ENCODE assay signal across 1 cellular context in the genomic region with DNA sequence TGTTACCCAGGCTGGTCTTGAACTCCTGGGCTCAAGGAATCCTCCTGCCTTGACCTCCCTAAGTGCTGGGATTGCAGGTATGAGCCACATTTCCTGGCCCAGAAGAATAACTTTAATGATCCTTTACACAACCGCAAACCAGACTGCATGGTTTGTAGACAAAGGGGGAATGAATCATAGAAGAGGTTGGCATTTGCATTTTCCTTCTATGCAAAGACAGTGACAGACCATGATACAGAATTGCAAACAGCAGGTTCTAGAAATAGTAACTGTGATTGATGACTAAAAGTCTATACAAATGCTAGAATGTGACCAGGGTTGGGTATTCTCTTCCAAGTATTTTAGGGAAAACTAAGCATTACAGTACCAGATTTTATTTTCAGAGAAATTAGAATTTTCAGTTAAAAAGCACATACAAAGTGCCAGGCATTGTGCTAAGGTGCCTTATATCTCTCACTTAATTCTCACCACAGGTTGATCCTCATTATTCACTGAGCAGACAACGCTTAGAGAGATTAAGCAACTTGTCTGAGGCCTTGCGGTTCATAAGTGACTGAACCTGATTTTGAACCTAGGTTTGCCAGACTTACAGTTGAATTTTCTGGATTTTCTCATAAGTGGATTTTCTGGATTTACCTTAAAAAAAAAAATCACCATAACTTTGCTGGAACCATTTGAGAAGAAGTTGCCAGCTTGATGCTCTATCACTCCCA.
TF ChIP-seq lines count a peak whose summit lies in the region.

No MANE protein-coding gene starts in this region.

TF ChIP-seq in SK-N-SH treated with all-trans-retinoic acid at 6 μM for 48 hours, 23 proteins besides CTCF, POLR2A, EP300 and RAD21 (continued from another document):
- TF ChIP-seq, protein P1, sequence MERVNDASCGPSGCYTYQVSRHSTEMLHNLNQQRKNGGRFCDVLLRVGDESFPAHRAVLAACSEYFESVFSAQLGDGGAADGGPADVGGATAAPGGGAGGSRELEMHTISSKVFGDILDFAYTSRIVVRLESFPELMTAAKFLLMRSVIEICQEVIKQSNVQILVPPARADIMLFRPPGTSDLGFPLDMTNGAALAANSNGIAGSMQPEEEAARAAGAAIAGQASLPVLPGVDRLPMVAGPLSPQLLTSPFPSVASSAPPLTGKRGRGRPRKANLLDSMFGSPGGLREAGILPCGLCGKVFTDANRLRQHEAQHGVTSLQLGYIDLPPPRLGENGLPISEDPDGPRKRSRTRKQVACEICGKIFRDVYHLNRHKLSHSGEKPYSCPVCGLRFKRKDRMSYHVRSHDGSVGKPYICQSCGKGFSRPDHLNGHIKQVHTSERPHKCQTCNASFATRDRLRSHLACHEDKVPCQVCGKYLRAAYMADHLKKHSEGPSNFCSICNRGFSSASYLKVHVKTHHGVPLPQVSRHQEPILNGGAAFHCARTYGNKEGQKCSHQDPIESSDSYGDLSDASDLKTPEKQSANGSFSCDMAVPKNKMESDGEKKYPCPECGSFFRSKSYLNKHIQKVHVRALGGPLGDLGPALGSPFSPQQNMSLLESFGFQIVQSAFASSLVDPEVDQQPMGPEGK (CRISPR knock-in tag; IDR thresholded peaks at IDR 0.05; ENCODE audit: borderline replicate concordance): no peak
- no peak for TF ChIP-seq ZNF70 (CRISPR knock-in tag; IDR thresholded peaks at IDR 0.05)
- TF ChIP-seq ARNTL (CRISPR knock-in tag; IDR thresholded peaks at IDR 0.05; ENCODE audit: borderline replicate concordance, low read depth): no peak
TF ChIP-seq in SK-N-SH treated with all-trans-retinoic acid at 6 μM for 48 hours: peak in this region for 0.
